16 cellular contexts compared by ENCODE assay signal in genomic region chr6:52564856-52565255, GRCh38.
"Had no signal": no experiment of that assay in that cellular context is flagged by ENCODE, and none has a peak within 500 bp of the region (broad histone marks: within the 10 kb centered on the region; RNA-seq: fewer than 3 reads in every experiment).

No MANE protein-coding gene starts in this region.

- H3K9me3 ChIP-seq: psoas muscle had no signal

- H3K27me3 Mint-ChIP-seq: naive B cell; stimulated activated naive CD8-positive, alpha-beta T cell treated with anti-CD3 and anti-CD28 coated beads, Interleukin-15, Interleukin-2, amounts not matched to agents 100 ng/mL and 50 ng/mL, for 24 hours; T-cell had no signal

- ATAC-seq: psoas muscle, T-cell had no signal

- H3K36me3 Mint-ChIP-seq: naive B cell had no signal

- H3K4me3 Mint-ChIP-seq: activated naive CD4-positive, alpha-beta T cell treated with anti-CD3 and anti-CD28 coated beads for 36 hours; naive B cell; stimulated activated naive CD8-positive, alpha-beta T cell treated with anti-CD3 and anti-CD28 coated beads, Interleukin-15, Interleukin-2, amounts not matched to agents 100 ng/mL and 50 ng/mL, for 24 hours; T-cell had no signal

- H3K9me3 Mint-ChIP-seq: activated naive CD4-positive, alpha-beta T cell treated with anti-CD3 and anti-CD28 coated beads for 36 hours; naive B cell; stimulated activated naive CD8-positive, alpha-beta T cell treated with anti-CD3 and anti-CD28 coated beads, Interleukin-15, Interleukin-2, amounts not matched to agents 100 ng/mL and 50 ng/mL, for 24 hours; T-cell had no signal

- H3K27ac ChIP-seq: psoas muscle, WERI-Rb-1 had no signal

- H3K27ac Mint-ChIP-seq: activated naive CD4-positive, alpha-beta T cell treated with anti-CD3 and anti-CD28 coated beads for 36 hours; stimulated activated naive CD8-positive, alpha-beta T cell treated with anti-CD3 and anti-CD28 coated beads, Interleukin-15, Interleukin-2, amounts not matched to agents 100 ng/mL and 50 ng/mL, for 24 hours; T-cell had no signal

- H3K4me3 ChIP-seq: lung, psoas muscle had no signal

- DNase-seq: activated CD4-positive, alpha-beta T cell treated with anti-CD3 and anti-CD28 coated beads for 48 hours; activated naive CD4-positive, alpha-beta T cell treated with anti-CD3 and anti-CD28 coated beads for 36 hours; caudate nucleus; cortex of kidney; effector CD8-positive, alpha-beta T cell; hippocampal formation; kidney glomerular epithelial cell; midbrain; naive B cell; psoas muscle; stimulated activated CD4-positive, alpha-beta T cell treated with anti-CD3 and anti-CD28 coated beads, Interleukin-4, amount 100 ng/mL, for 1 hour; stimulated activated CD8-positive, alpha-beta memory T cell treated with anti-CD3 and anti-CD28 coated beads, Interleukin-4, amount 100 ng/mL, for 48 hours; T-cell; WERI-Rb-1 had no signal
